In genomic region chr2:55150834-55151233, GRCh38 we compare ENCODE assay signal across 11 cellular contexts.
A peak's percentile ranks its signal among the peaks of the same experiment; 100 is the strongest.
DNase-seq lines count a peak whose midpoint lies in the region; ATAC-seq lines count a peak whose summit lies in the region.
"Had no signal": no experiment of that assay in that cellular context is flagged by ENCODE, and none has a peak within 500 bp of the region (broad histone marks: within the 10 kb centered on the region; RNA-seq: fewer than 3 reads in every experiment).

No MANE protein-coding gene starts in this region.

- DNase-seq in left ventricle myocardium superior (peak; percentile 34), H4 (ENCODE audit: low spot score) (no peak), NCI-H226 (no peak), NCI-H2107 treated with DMSO at 0.1 percent for 48 hours (lab: John Stamatoyannopoulos, UW; ENCODE audit: unreplicated experiment) (no peak), NCI-H510A treated with DMSO at 0.1 percent for 48 hours (lab: John Stamatoyannopoulos, UW) (no peak)
- DNase-seq: Calu3, MM.1S had no signal

- ATAC-seq in GM18517 (IDR thresholded peaks at IDR 0.05; ENCODE audit: unreplicated experiment) (peak; percentile 76), GM21717 (IDR thresholded peaks at IDR 0.05; ENCODE audit: unreplicated experiment) (peak; percentile 67), HG03457 (IDR thresholded peaks at IDR 0.05; ENCODE audit: unreplicated experiment) (peak; percentile 67), left ventricle myocardium superior (peak; percentile 51)
- ATAC-seq: HCT116 had no signal

- intact Hi-C loops in left ventricle myocardium superior (cut with micrococcal nuclease): no loop called here
